Comparison of ENCODE assay signal across 12 cellular contexts in genomic region chr16:80610489-80611156, GRCh38.
"Had no signal": no experiment of that assay in that cellular context is flagged by ENCODE, and none has a peak within 500 bp of the region (broad histone marks: within the 10 kb centered on the region; RNA-seq: fewer than 3 reads in every experiment).

No MANE protein-coding gene starts in this region.

- H3K79me2 ChIP-seq: hepatocyte, parathyroid adenoma had no signal

- H3K27me3 ChIP-seq: colonic mucosa, hepatocyte, tibial nerve, vagina had no signal

- H3K4me2 ChIP-seq: hepatocyte had no signal

- ATAC-seq: left ventricle myocardium superior had no signal

- FAIRE-seq: small intestine had no signal

- H2AFZ ChIP-seq: hepatocyte, parathyroid adenoma had no signal

- H3K27me3 Mint-ChIP-seq: activated CD4-positive, alpha-beta memory T cell treated with anti-CD3 and anti-CD28 coated beads for 36 hours had no signal

- H3K9me3 ChIP-seq: colonic mucosa, vagina had no signal

- H3K27ac ChIP-seq: colonic mucosa, hepatocyte, parathyroid adenoma, tibial nerve, vagina had no signal

- H3K4me1 ChIP-seq: colonic mucosa, parathyroid adenoma, tibial nerve, vagina had no signal

- H3K4me3 Mint-ChIP-seq: activated CD4-positive, alpha-beta memory T cell treated with anti-CD3 and anti-CD28 coated beads for 36 hours; T-helper 2 cell treated with Interferon-gamma antibody and Interleukin-4, amounts not matched to agents 5 μg/mL and 100 μg/mL, for 36 hours had no signal

- H3K27ac Mint-ChIP-seq: activated CD4-positive, alpha-beta memory T cell treated with anti-CD3 and anti-CD28 coated beads for 36 hours; T-helper 2 cell treated with Interferon-gamma antibody and Interleukin-4, amounts not matched to agents 5 μg/mL and 100 μg/mL, for 36 hours had no signal

- H3K4me3 ChIP-seq: colonic mucosa, hepatocyte, tibial nerve, vagina had no signal

- H3K9ac ChIP-seq: parathyroid adenoma had no signal

- H3K36me3 ChIP-seq: colonic mucosa, vagina had no signal

- DNase-seq: activated CD4-positive, alpha-beta memory T cell treated with anti-CD3 and anti-CD28 coated beads for 36 hours; activated CD4-positive, CD25-positive, alpha-beta regulatory T cell treated with anti-CD3 and anti-CD28 coated beads, Interleukin-2, amount 50 U/mL, for 72 hours; activated T-cell treated with anti-CD3 and anti-CD28 coated beads, Interleukin-2, amount 50 U/mL, for 48 hours; colonic mucosa; effector CD4-positive, alpha-beta T cell; left ventricle myocardium superior; small intestine had no signal
